ENCODE assay signal across 39 cellular contexts in genomic region chr16:50986453-50986852, GRCh38.
"Had no signal": no experiment of that assay in that cellular context is flagged by ENCODE, and none has a peak within 500 bp of the region (broad histone marks: within the 10 kb centered on the region; RNA-seq: fewer than 3 reads in every experiment).

No MANE protein-coding gene starts in this region.

- H3K4me1 ChIP-seq: adrenal gland, ascending aorta, body of pancreas, breast epithelium had no signal

- ATAC-seq: activated naive CD4-positive, alpha-beta T cell treated with anti-CD3 and anti-CD28 coated beads, Interleukin-2, amount 50 U/mL, for 72 hours; activated naive CD8-positive, alpha-beta T cell treated with anti-CD3 and anti-CD28 coated beads, Interleukin-2, amount 50 U/mL, for 24 hours; activated T-cell treated with anti-CD3 and anti-CD28 coated beads, Interleukin-2, amount 50 U/mL, for 4 hours; activated T-cell treated with anti-CD3 and anti-CD28 coated beads, Interleukin-2, amount 50 U/mL, for 72 hours; activated T-helper 17 cell treated with anti-CD3 and anti-CD28 coated beads, Interleukin-2, amount 50 U/mL, for 72 hours; body of pancreas had no signal

- H3K4me3 ChIP-seq: adrenal gland, ascending aorta, body of pancreas, breast epithelium, cardiac muscle cell had no signal

- H3K36me3 ChIP-seq: adrenal gland, ascending aorta, brain microvascular endothelial cell, breast epithelium, cardiac muscle cell had no signal

- FAIRE-seq: astrocyte, bronchial epithelial cell had no signal

- H3K27me3 ChIP-seq: adrenal gland, ascending aorta, body of pancreas, brain microvascular endothelial cell, cardiac muscle cell had no signal

- H3K27ac ChIP-seq: adrenal gland, ascending aorta, body of pancreas, brain microvascular endothelial cell, breast epithelium, cardiac muscle cell had no signal

- H3K27ac Mint-ChIP-seq: activated naive CD4-positive, alpha-beta T cell treated with anti-CD3 and anti-CD28 coated beads for 36 hours; activated naive CD4-positive, alpha-beta T cell treated with anti-CD3 and anti-CD28 coated beads, Interleukin-2, amount 10 ng/mL, durations not matched to agents 7 days and 5 days; activated naive CD4-positive, alpha-beta T cell treated with anti-CD3 and anti-CD28 coated beads, Interleukin-2, amount 50 U/mL, for 24 hours; activated naive CD4-positive, alpha-beta T cell treated with anti-CD3 and anti-CD28 coated beads, Interleukin-2, amount 50 U/mL, for 72 hours; activated naive CD8-positive, alpha-beta T cell; activated naive CD8-positive, alpha-beta T cell treated with anti-CD3 and anti-CD28 coated beads, Interleukin-2, amount 10 ng/mL, durations not matched to agents 7 days and 5 days; activated naive CD8-positive, alpha-beta T cell treated with anti-CD3 and anti-CD28 coated beads, Interleukin-2, amount 50 U/mL, for 24 hours; activated T-cell treated with anti-CD3 and anti-CD28 coated beads, Interleukin-2, amount 50 U/mL, for 24 hours; activated T-cell treated with anti-CD3 and anti-CD28 coated beads, Interleukin-2, amount 50 U/mL, for 72 hours; activated T-helper 1 cell treated with anti-CD3 and anti-CD28 coated beads, Interleukin-12 subunit alpha, Interleukin-12 subunit beta, Interleukin-2, Interleukin-4 antibody, amounts not matched to agents 30 ng/mL and 10 ng/mL and 1 ng/mL, durations not matched to agents 14 hours and 24 hours and 36 hours; activated T-helper 17 cell treated with anti-CD3 and anti-CD28 coated beads, Interleukin-2, amount 50 U/mL, for 72 hours; activated T-helper 2 cell treated with anti-CD3 and anti-CD28 coated beads, Interferon-gamma antibody, Interleukin-2, Interleukin-4, amounts not matched to agents 10 μg/mL and 5 μg/mL and 100 μg/mL, durations not matched to agents 14 hours and 24 hours and 36 hours; brain had no signal

- H3K4me1 Mint-ChIP-seq: activated naive CD4-positive, alpha-beta T cell treated with anti-CD3 and anti-CD28 coated beads, Interleukin-2, amount 10 ng/mL, durations not matched to agents 7 days and 5 days; activated naive CD4-positive, alpha-beta T cell treated with anti-CD3 and anti-CD28 coated beads, Interleukin-2, amount 50 U/mL, for 24 hours; activated naive CD8-positive, alpha-beta T cell treated with anti-CD3 and anti-CD28 coated beads, Interleukin-2, amount 10 ng/mL, durations not matched to agents 7 days and 5 days; activated naive CD8-positive, alpha-beta T cell treated with anti-CD3 and anti-CD28 coated beads, Interleukin-2, amount 50 U/mL, for 24 hours; activated T-helper 17 cell treated with anti-CD3 and anti-CD28 coated beads, Interleukin-2, amount 50 U/mL, for 72 hours; brain; central memory CD8-positive, alpha-beta T cell had no signal

- H3K9me3 ChIP-seq: adrenal gland, ascending aorta, body of pancreas, breast epithelium had no signal

- DNase-seq: activated effector memory CD4-positive, alpha-beta T cell treated with anti-CD3 and anti-CD28 coated beads, Interleukin-2, amount 50 U/mL, for 16 hours; activated effector memory CD4-positive, alpha-beta T cell treated with Interleukin-2 at 50 U/mL for 16 hours; activated gamma-delta T cell; activated gamma-delta T cell treated with Interleukin-2 at 50 U/mL for 16 hours; activated naive CD4-positive, alpha-beta T cell; activated naive CD4-positive, alpha-beta T cell treated with anti-CD3 and anti-CD28 coated beads for 36 hours; activated naive CD4-positive, alpha-beta T cell treated with anti-CD3 and anti-CD28 coated beads, Interleukin-2, amount 10 ng/mL, durations not matched to agents 7 days and 5 days; activated naive CD4-positive, alpha-beta T cell treated with anti-CD3 and anti-CD28 coated beads, Interleukin-2, amount 50 U/mL, for 16 hours; activated naive CD4-positive, alpha-beta T cell treated with Interleukin-2 at 50 U/mL for 16 hours; activated naive CD8-positive, alpha-beta T cell treated with anti-CD3 and anti-CD28 coated beads, Interleukin-2, amount 10 ng/mL, durations not matched to agents 7 days and 5 days; activated naive CD8-positive, alpha-beta T cell treated with anti-CD3 and anti-CD28 coated beads, Interleukin-2, amount 50 U/mL, for 24 hours; activated T-cell treated with anti-CD3 and anti-CD28 coated beads, Interleukin-2, amount 50 U/mL, for 1 hour; activated T-cell treated with anti-CD3 and anti-CD28 coated beads, Interleukin-2, amount 50 U/mL, for 24 hours; activated T-cell treated with anti-CD3 and anti-CD28 coated beads, Interleukin-2, amount 50 U/mL, for 4 hours; activated T-cell treated with anti-CD3 and anti-CD28 coated beads, Interleukin-2, amount 50 U/mL, for 48 hours; activated T-cell treated with anti-CD3 and anti-CD28 coated beads, Interleukin-2, amount 50 U/mL, for 72 hours; adrenal gland; amniotic stem cell; amygdala; anterior cingulate cortex; aorta; body of pancreas; brain microvascular endothelial cell; caudate nucleus; central memory CD4-positive, alpha-beta T cell; cerebellar nuclear complex had no signal

- H3K27me3 Mint-ChIP-seq: activated naive CD4-positive, alpha-beta T cell treated with anti-CD3 and anti-CD28 coated beads, Interleukin-2, amount 10 ng/mL, durations not matched to agents 7 days and 5 days; activated naive CD8-positive, alpha-beta T cell treated with anti-CD3 and anti-CD28 coated beads, Interleukin-2, amount 10 ng/mL, durations not matched to agents 7 days and 5 days; activated naive CD8-positive, alpha-beta T cell treated with anti-CD3 and anti-CD28 coated beads, Interleukin-2, amount 50 U/mL, for 24 hours; activated T-cell treated with anti-CD3 and anti-CD28 coated beads, Interleukin-2, amount 50 U/mL, for 24 hours had no signal

- H3K36me3 Mint-ChIP-seq: activated naive CD4-positive, alpha-beta T cell treated with anti-CD3 and anti-CD28 coated beads, Interleukin-2, amount 10 ng/mL, durations not matched to agents 7 days and 5 days; activated naive CD4-positive, alpha-beta T cell treated with anti-CD3 and anti-CD28 coated beads, Interleukin-2, amount 50 U/mL, for 24 hours; activated naive CD4-positive, alpha-beta T cell treated with anti-CD3 and anti-CD28 coated beads, Interleukin-2, amount 50 U/mL, for 72 hours; activated naive CD8-positive, alpha-beta T cell; activated naive CD8-positive, alpha-beta T cell treated with anti-CD3 and anti-CD28 coated beads, Interleukin-2, amount 10 ng/mL, durations not matched to agents 7 days and 5 days; brain had no signal

- H3K4me3 Mint-ChIP-seq: activated naive CD4-positive, alpha-beta T cell treated with anti-CD3 and anti-CD28 coated beads for 36 hours; activated naive CD4-positive, alpha-beta T cell treated with anti-CD3 and anti-CD28 coated beads, Interleukin-2, amount 10 ng/mL, durations not matched to agents 7 days and 5 days; activated naive CD4-positive, alpha-beta T cell treated with anti-CD3 and anti-CD28 coated beads, Interleukin-2, amount 50 U/mL, for 24 hours; activated naive CD8-positive, alpha-beta T cell; activated naive CD8-positive, alpha-beta T cell treated with anti-CD3 and anti-CD28 coated beads, Interleukin-2, amount 10 ng/mL, durations not matched to agents 7 days and 5 days; activated naive CD8-positive, alpha-beta T cell treated with anti-CD3 and anti-CD28 coated beads, Interleukin-2, amount 50 U/mL, for 24 hours; activated T-cell treated with anti-CD3 and anti-CD28 coated beads, Interleukin-2, amount 50 U/mL, for 24 hours; activated T-cell treated with anti-CD3 and anti-CD28 coated beads, Interleukin-2, amount 50 U/mL, for 4 hours; activated T-cell treated with anti-CD3 and anti-CD28 coated beads, Interleukin-2, amount 50 U/mL, for 72 hours; activated T-helper 1 cell treated with anti-CD3 and anti-CD28 coated beads, Interleukin-12 subunit alpha, Interleukin-12 subunit beta, Interleukin-2, Interleukin-4 antibody, amounts not matched to agents 30 ng/mL and 10 ng/mL and 1 ng/mL, durations not matched to agents 14 hours and 24 hours and 36 hours; activated T-helper 17 cell treated with anti-CD3 and anti-CD28 coated beads, Interleukin-2, amount 50 U/mL, for 72 hours; brain; central memory CD8-positive, alpha-beta T cell had no signal
